8 cellular contexts compared by ENCODE assay signal in the genomic region with DNA sequence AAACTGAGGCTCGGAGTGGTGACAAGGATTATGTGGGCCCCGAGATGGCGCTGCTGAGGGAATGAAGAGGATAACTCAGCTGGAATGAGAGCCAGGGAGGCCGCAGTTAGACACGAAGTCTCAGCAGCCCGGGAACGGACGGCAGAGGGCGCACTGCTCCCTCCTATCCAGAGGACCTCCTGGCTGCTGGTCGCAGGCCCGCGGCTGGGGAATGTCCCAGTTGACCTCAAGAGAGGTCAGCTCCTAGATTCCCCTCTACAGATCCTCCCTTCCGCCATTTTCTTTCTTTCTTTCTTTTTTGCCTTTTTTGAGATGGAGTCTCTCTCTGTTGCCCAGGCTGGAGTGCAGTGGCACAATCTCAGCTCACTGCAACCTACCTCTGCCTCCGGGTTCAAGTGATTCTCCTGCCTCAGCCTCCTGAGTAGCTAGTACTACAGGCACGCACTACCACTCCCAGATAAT. TPM values are rescaled to one million over a fixed set of nuclear protein-coding genes. Genes with fewer than 3 reads are reported as not detected.
DNase-seq lines count a peak whose midpoint lies in the region; ATAC-seq and TF ChIP-seq lines count a peak whose summit lies in the region.

No MANE protein-coding gene starts in this region.

- no peak overlapping the region for H3K4me3 Mint-ChIP-seq in memory B cell

- no peaks in the 10 kb centered on the region for H3K27me3 ChIP-seq in AG04450 (ENCODE audit: control insufficient read depth, insufficient read depth, low read length)

- peaks cover 5% of the 10 kb centered on the region for H3K36me3 Mint-ChIP-seq in memory B cell

- CTCF ChIA-PET in AG04450 (lab: Charles Lee), result interaction anchor here (0.7 to 8.7 kb wide), 19 partner anchors 9 to 384 kb away, joined by 3 to 71 read pairs (median 5); no protein-coding TSS in a partner anchor

- peaks cover 16% of the 10 kb centered on the region for H3K27me3 Mint-ChIP-seq in memory B cell

- peak; percentile 79 for TF ChIP-seq CTCF in AG04450 (IDR thresholded peaks at IDR 0.05; ENCODE audit: low read depth, low read length)

- ATAC-seq in memory B cell (ENCODE audit: low read depth) (peak; percentile 59), GM21390 (IDR thresholded peaks at IDR 0.05; ENCODE audit: unreplicated experiment) (no peak)

- no peak overlapping the region for H3K27ac ChIP-seq in AG04450 (ENCODE audit: low read depth, low read length)

- H3K4me3 ChIP-seq in AG04450 (ENCODE audit: low read depth, low read length), result no peak overlapping the region

- peaks cover 4% of the 10 kb centered on the region for H3K4me1 Mint-ChIP-seq in memory B cell

- POLR2A ChIA-PET in AG04450 (lab: Yijun Ruan, JAX), result no interaction called here

- no peaks in the 10 kb centered on the region; the same call in 1 of the 2 replicates for H3K9me3 ChIP-seq in AG04450 (ENCODE audit: control insufficient read depth, insufficient read depth, low read length)

- no peak overlapping the region for H3K27ac Mint-ChIP-seq in memory B cell

- DNase-seq in AG04450 (ENCODE audit: low read depth, low spot score) (peak; percentile 33), GM19238 (ENCODE audit: insufficient read length, low spot score) (peak; percentile 78), NCI-H526 (lab: John Stamatoyannopoulos, UW) (peak; percentile 51 to 92), memory B cell (ENCODE audit: low spot score in 2 of 2) (peak; percentile 48 to 50)
- DNase-seq in activated CD4-positive, alpha-beta T cell treated with anti-CD3 and anti-CD28 coated beads, Interleukin-2, amount 50 U/mL, for 24 hours (ENCODE audit: low read depth in 1 of 2, low spot score in 1 of 2), result peak; percentile 33 to 50
- peak; percentile 46 for DNase-seq in effector CD4-positive, alpha-beta T cell
- DNase-seq in stimulated activated CD8-positive, alpha-beta memory T cell treated with anti-CD3 and anti-CD28 coated beads, Interleukin-15, amount 100 ng/mL, for 48 hours (ENCODE audit: low read depth in 2 of 2), result peak; percentile 49 to 55

- H3K9me3 Mint-ChIP-seq in memory B cell, result peaks cover 7% of the 10 kb centered on the region

RNA-seq across cellular contexts. Expression of a gene that starts 24.1 kb away (rescaled TPM):
- polyA plus RNA-seq in AG04450 (2011; rRNA removed), result not detected in 2 replicates
- not detected in 2 replicates for polyA minus RNA-seq in AG04450 (2011; rRNA and poly(A)+ RNA removed)

RNA-seq across cellular contexts. Expression of a gene that starts 26.8 kb away (rescaled TPM):
- polyA plus RNA-seq in AG04450 (2011; rRNA removed), result 19.6 and 30.7 TPM in 2 replicates
- polyA minus RNA-seq in AG04450 (2011; rRNA and poly(A)+ RNA removed), result 2.8 and 4.0 TPM in 2 replicates

RNA-seq across cellular contexts. Expression of a gene that starts 30.4 kb away (rescaled TPM):
- not detected in 2 replicates for polyA plus RNA-seq in AG04450 (2011; rRNA removed)
- polyA minus RNA-seq in AG04450 (2011; rRNA and poly(A)+ RNA removed), result not detected in 2 replicates
